ENCODE assay signal across 8 cellular contexts in genomic region chr11:124069429-124070401, GRCh38.
DNase-seq lines count a peak whose midpoint lies in the region; ATAC-seq and TF ChIP-seq lines count a peak whose summit lies in the region.

No MANE protein-coding gene starts in this region.

- H3K36me3 ChIP-seq in adipocyte (ENCODE audit: control insufficient read depth, insufficient read depth, low read length, severe bottlenecking) (no peaks in the 10 kb centered on the region), iPS-15b (ENCODE audit: control insufficient read depth, insufficient read depth, low read length) (no peaks in the 10 kb centered on the region), MM.1S (replicated peaks; ENCODE audit: insufficient read depth, low read length) (no peaks in the 10 kb centered on the region)

- H3K4me2 ChIP-seq in MM.1S (ENCODE audit: low read depth, low read length): no peak overlapping the region

- peaks cover 8% of the 10 kb centered on the region for H3K4me1 ChIP-seq in adipocyte (ENCODE audit: control insufficient read depth, insufficient read depth, low read length)
- H3K4me1 ChIP-seq in iPS-15b (ENCODE audit: control insufficient read depth, insufficient read depth, low read length): no peaks in the 10 kb centered on the region
- 0 out of 2 replicates have a peak, but pooled peaks cover 3% of the 10 kb centered on the region for H3K4me1 ChIP-seq in MM.1S (ENCODE audit: low read length)

- DNase-seq in DMS153 (lab: John Stamatoyannopoulos, UW): peak; percentile 4
- DNase-seq in OCI-M1 (lab: John Stamatoyannopoulos, UW): peak; percentile 96
- peak; percentile 57 for DNase-seq in adipocyte (ENCODE audit: low read depth)
- DNase-seq in stimulated activated CD4-positive, alpha-beta T cell treated with anti-CD3 and anti-CD28 coated beads, Interleukin-1b, Interleukin-23, amount 100 ng/mL, for 48 hours: peak; percentile 49
- no peak for DNase-seq in MM.1S

- peak overlapping the region; percentile 76 for H3K4me3 ChIP-seq in adipocyte (ENCODE audit: low read length)
- peak overlapping the region; percentile 56 for H3K4me3 ChIP-seq in iPS-15b (ENCODE audit: low read depth, low read length)
- no peak overlapping the region for H3K4me3 ChIP-seq in MM.1S (ENCODE audit: low read length)

- H2AFZ ChIP-seq in MM.1S (ENCODE audit: low read length): no peak overlapping the region

- no peaks in the 10 kb centered on the region for H3K9me3 ChIP-seq in adipocyte (ENCODE audit: control insufficient read depth, low read length)
- H3K9me3 ChIP-seq in iPS-15b (ENCODE audit: control insufficient read depth, insufficient read depth, low read length): no peaks in the 10 kb centered on the region
- H3K9me3 ChIP-seq in MM.1S (replicated peaks; ENCODE audit: insufficient read depth, low read length): no peaks in the 10 kb centered on the region

- no peak for TF ChIP-seq CTCF in MM.1S (IDR thresholded peaks at IDR 0.05; ENCODE audit: low read length)

- H4K20me1 ChIP-seq in MM.1S (ENCODE audit: insufficient read depth, low read length): no peaks in the 10 kb centered on the region

- H3K27me3 ChIP-seq in adipocyte (replicated peaks; ENCODE audit: control insufficient read depth, insufficient read depth, low read length): peaks cover 45% of the 10 kb centered on the region
- H3K27me3 ChIP-seq in iPS-15b (ENCODE audit: control insufficient read depth, insufficient read depth, low read length): peaks cover 8% of the 10 kb centered on the region
- H3K27me3 ChIP-seq in MM.1S (replicated peaks; ENCODE audit: insufficient read depth, low read length): no peaks in the 10 kb centered on the region

- H3K27ac ChIP-seq in MM.1S (ENCODE audit: low read length): no peak overlapping the region

- H3K9me2 ChIP-seq in MM.1S (replicated peaks; ENCODE audit: insufficient read depth, low read length): no peaks in the 10 kb centered on the region

- no peaks in the 10 kb centered on the region for H3F3A ChIP-seq in MM.1S (ENCODE audit: insufficient read depth, low read length)

- no peak overlapping the region for H3K9ac ChIP-seq in adipocyte (ENCODE audit: low read length)
- H3K9ac ChIP-seq in iPS-15b (ENCODE audit: low read depth, low read length): no peak overlapping the region
- H3K9ac ChIP-seq in MM.1S (ENCODE audit: low read length): no peak overlapping the region

- ATAC-seq in GM19455 (IDR thresholded peaks at IDR 0.05; ENCODE audit: unreplicated experiment) (peak; percentile 74), HG03457 (IDR thresholded peaks at IDR 0.05; ENCODE audit: unreplicated experiment) (peak; percentile 72)

- H3K79me2 ChIP-seq in MM.1S (ENCODE audit: low read length): no peaks in the 10 kb centered on the region
